18 cellular contexts compared by ENCODE assay signal in genomic region chr16:48124266-48124665, GRCh38. TPM values are rescaled to one million over a fixed set of nuclear protein-coding genes. Genes with fewer than 3 reads are reported as not detected.
"Had no signal": no experiment of that assay in that cellular context is flagged by ENCODE, and none has a peak within 500 bp of the region (broad histone marks: within the 10 kb centered on the region; RNA-seq: fewer than 3 reads in every experiment).

No MANE protein-coding gene starts in this region.

- H3K36me3 Mint-ChIP-seq: activated CD4-positive, alpha-beta memory T cell treated with anti-CD3 and anti-CD28 coated beads for 36 hours; activated naive CD8-positive, alpha-beta T cell treated with anti-CD3 and anti-CD28 coated beads, Interleukin-2, amount 10 ng/mL, durations not matched to agents 7 days and 5 days; neural progenitor cell; type B pancreatic cell had no signal

- H3K9me3 ChIP-seq: ascending aorta, colonic mucosa, heart right ventricle, right lobe of liver had no signal

- H3K27ac Mint-ChIP-seq: activated CD4-positive, alpha-beta memory T cell treated with anti-CD3 and anti-CD28 coated beads for 36 hours; activated naive CD8-positive, alpha-beta T cell treated with anti-CD3 and anti-CD28 coated beads, Interleukin-2, amount 10 ng/mL, durations not matched to agents 7 days and 5 days; activated T-cell treated with anti-CD3 and anti-CD28 coated beads, Interleukin-2, amount 50 U/mL, for 72 hours; progenitor cell of endocrine pancreas; T-helper 2 cell treated with Interferon-gamma antibody and Interleukin-4, amounts not matched to agents 5 μg/mL and 100 μg/mL, for 36 hours; type B pancreatic cell had no signal

- H2AFZ ChIP-seq: neural progenitor cell had no signal

- DNase-seq: activated CD4-positive, alpha-beta memory T cell treated with anti-CD3 and anti-CD28 coated beads for 36 hours; activated naive CD8-positive, alpha-beta T cell treated with anti-CD3 and anti-CD28 coated beads, Interleukin-2, amount 10 ng/mL, durations not matched to agents 7 days and 5 days; activated T-cell treated with anti-CD3 and anti-CD28 coated beads, Interleukin-2, amount 50 U/mL, for 72 hours; colonic mucosa; foreskin melanocyte; heart right ventricle; islet precursor cell; right lobe of liver; stimulated activated CD4-positive, alpha-beta T cell treated with anti-CD3 and anti-CD28 coated beads, Interleukin-12 subunit alpha, Interleukin-12 subunit beta, amount 100 ng/mL, for 4 hours; stimulated activated naive CD4-positive, alpha-beta T cell; substantia nigra had no signal

- H3K9me3 Mint-ChIP-seq: activated CD4-positive, alpha-beta memory T cell treated with anti-CD3 and anti-CD28 coated beads for 36 hours; activated naive CD8-positive, alpha-beta T cell treated with anti-CD3 and anti-CD28 coated beads, Interleukin-2, amount 10 ng/mL, durations not matched to agents 7 days and 5 days; neural progenitor cell; T-helper 2 cell treated with Interferon-gamma antibody and Interleukin-4, amounts not matched to agents 5 μg/mL and 100 μg/mL, for 36 hours; type B pancreatic cell had no signal

- H3K4me1 ChIP-seq: ascending aorta, colonic mucosa, neural progenitor cell, right lobe of liver had no signal

- H3K27ac ChIP-seq: cardiac muscle cell, colonic mucosa, neural progenitor cell, right lobe of liver had no signal

- FAIRE-seq: endothelial cell of umbilical vein had no signal

- H3K4me2 ChIP-seq: neural progenitor cell had no signal

- ATAC-seq: heart right ventricle, right lobe of liver had no signal

- H3K27me3 Mint-ChIP-seq: activated naive CD8-positive, alpha-beta T cell treated with anti-CD3 and anti-CD28 coated beads, Interleukin-2, amount 10 ng/mL, durations not matched to agents 7 days and 5 days; progenitor cell of endocrine pancreas; type B pancreatic cell had no signal

- H3K36me3 ChIP-seq: ascending aorta, cardiac muscle cell, colonic mucosa, heart right ventricle, neural progenitor cell, right lobe of liver had no signal

- H3K27me3 ChIP-seq: ascending aorta, cardiac muscle cell, colonic mucosa, heart right ventricle, neural progenitor cell, right lobe of liver had no signal

- H3K9ac ChIP-seq: neural progenitor cell had no signal

- H3K4me3 Mint-ChIP-seq: activated CD4-positive, alpha-beta memory T cell treated with anti-CD3 and anti-CD28 coated beads for 36 hours; activated naive CD8-positive, alpha-beta T cell treated with anti-CD3 and anti-CD28 coated beads, Interleukin-2, amount 10 ng/mL, durations not matched to agents 7 days and 5 days; activated T-cell treated with anti-CD3 and anti-CD28 coated beads, Interleukin-2, amount 50 U/mL, for 72 hours; neural progenitor cell; T-helper 2 cell treated with Interferon-gamma antibody and Interleukin-4, amounts not matched to agents 5 μg/mL and 100 μg/mL, for 36 hours; type B pancreatic cell had no signal

- H3K4me1 Mint-ChIP-seq: activated naive CD8-positive, alpha-beta T cell treated with anti-CD3 and anti-CD28 coated beads, Interleukin-2, amount 10 ng/mL, durations not matched to agents 7 days and 5 days had no signal

- H3K4me3 ChIP-seq: ascending aorta, cardiac muscle cell, colonic mucosa, heart right ventricle, neural progenitor cell, right lobe of liver had no signal

RNA-seq across cellular contexts. Expression of gene ABCC12, which starts 31.5 kb away (rescaled TPM):
- total RNA-seq: activated CD4-positive, alpha-beta memory T cell treated with anti-CD3 and anti-CD28 coated beads for 36 hours; activated naive CD8-positive, alpha-beta T cell treated with anti-CD3 and anti-CD28 coated beads, Interleukin-2, amount 10 ng/mL, durations not matched to agents 7 days and 5 days; activated T-cell treated with anti-CD3 and anti-CD28 coated beads, Interleukin-2, amount 50 U/mL, for 72 hours; ascending aorta; cardiac muscle cell; colonic mucosa; endothelial cell of umbilical vein had no signal
- polyA plus RNA-seq: cardiac muscle cell, endothelial cell of umbilical vein had no signal
